ENCODE assay signal across 9 cellular contexts in the genomic region with DNA sequence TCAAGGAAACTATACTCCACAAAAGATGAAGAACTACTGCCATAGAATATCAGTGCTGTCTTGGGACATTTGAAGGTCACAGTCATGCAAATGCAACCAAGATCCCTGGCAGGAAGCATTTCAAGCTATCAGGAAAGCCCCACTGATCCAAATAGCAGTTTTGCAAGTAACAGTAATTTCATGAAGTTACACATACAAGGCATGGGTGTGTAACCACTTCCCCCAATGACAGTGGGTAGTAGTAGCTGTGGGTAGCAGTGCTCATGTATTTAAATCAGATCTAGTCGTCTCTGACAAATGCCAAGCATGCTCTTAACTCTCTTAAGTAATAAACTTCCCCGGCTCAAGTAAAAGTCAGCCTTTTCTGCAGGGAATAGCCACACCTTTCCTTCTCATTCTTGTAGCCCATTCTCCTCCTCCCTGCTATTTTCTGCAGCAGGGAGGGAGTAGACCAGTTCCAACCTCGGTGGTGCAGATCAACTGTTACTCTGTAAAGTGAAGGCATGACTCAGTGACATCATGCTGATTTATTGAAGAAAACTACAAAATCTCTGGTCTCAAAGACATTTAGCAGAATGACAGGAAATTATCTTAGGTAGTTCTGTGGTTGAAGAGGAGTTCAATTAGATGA.
DNase-seq lines count a peak whose midpoint lies in the region; ATAC-seq and TF ChIP-seq lines count a peak whose summit lies in the region.
"Had no signal": no experiment of that assay in that cellular context is flagged by ENCODE, and none has a peak within 500 bp of the region (broad histone marks: within the 10 kb centered on the region; RNA-seq: fewer than 3 reads in every experiment).

No MANE protein-coding gene starts in this region.

- H3K27ac ChIP-seq in mammary epithelial cell (ENCODE audit: insufficient read depth, low read depth, low read length): no peak overlapping the region

- no peaks in the 10 kb centered on the region for H3K27me3 ChIP-seq in mammary epithelial cell (ENCODE audit: insufficient read depth, low read length)

- CTCF ChIA-PET in mammary epithelial cell (lab: Charles Lee; ENCODE audit: low non-redundant PET): no interaction called here

- dilution Hi-C loops in mammary epithelial cell (cut with HindIII; ENCODE audit: low sequenced_read_pairs): no loop called here

- ATAC-seq in GM19452 (IDR thresholded peaks at IDR 0.05; ENCODE audit: unreplicated experiment) (peak; percentile 92), HG03196 (IDR thresholded peaks at IDR 0.05; ENCODE audit: unreplicated experiment) (peak; percentile 91)

- no TSS peak for BruUV-seq in mammary epithelial cell (replicated peaks; lab: Mats Ljungman, UMichigan)

- H2AFZ ChIP-seq in mammary epithelial cell (ENCODE audit: low read depth, low read length): peak overlapping the region; percentile 15

- H3K79me2 ChIP-seq in mammary epithelial cell (ENCODE audit: insufficient read depth, low read length): no peaks in the 10 kb centered on the region

- DNase-seq in AG08395 (ENCODE audit: low spot score) (peak; percentile 41), mammary epithelial cell (peak; percentile 70), DMS53 treated with DMSO at 0.1 percent for 48 hours (lab: John Stamatoyannopoulos, UW; ENCODE audit: unreplicated experiment) (no peak), NCI-H1105 (lab: John Stamatoyannopoulos, UW) (no peak), SHP77 (lab: John Stamatoyannopoulos, UW) (no peak), NCI-H2107 treated with DMSO at 0.1 percent for 48 hours (lab: John Stamatoyannopoulos, UW; ENCODE audit: unreplicated experiment) (no peak)
- DNase-seq: CD4-positive, CD25-positive, alpha-beta regulatory T cell had no signal

- H3K4me3 ChIP-seq in mammary epithelial cell (replicated peaks in 1 of 3; ENCODE audit: insufficient read depth in 1 of 3, low read depth in 2 of 3, low read length in 3 of 3): no peak overlapping the region

- WGBS in mammary epithelial cell (ENCODE audit: low coverage, missing lambda C conversion rate): 39% methylated on average over 3 of the region's 3 CpGs

- H3K36me3 ChIP-seq in mammary epithelial cell (ENCODE audit: insufficient read depth, low read length): no peaks in the 10 kb centered on the region

- in situ Hi-C loops in mammary epithelial cell (cut with MboI; ENCODE audit: low sequenced_read_pairs in 2 of 2): no loop called here

- peak overlapping the region; percentile 28 for H3K4me2 ChIP-seq in mammary epithelial cell (ENCODE audit: insufficient read depth, low read depth, low read length)

- no peaks in the 10 kb centered on the region for H4K20me1 ChIP-seq in mammary epithelial cell (ENCODE audit: insufficient read depth, low read length)

- H3K9me3 ChIP-seq in mammary epithelial cell (replicated peaks; ENCODE audit: insufficient read depth, low read length): no peaks in the 10 kb centered on the region

- peaks cover 15% of the 10 kb centered on the region for H3K4me1 ChIP-seq in mammary epithelial cell (ENCODE audit: insufficient read depth, low read length)

- intact Hi-C loops in mammary epithelial cell (cut with micrococcal nuclease): no loop called here

- H3K9ac ChIP-seq in mammary epithelial cell (ENCODE audit: insufficient read depth, low read length): no peak overlapping the region

- no peak for TF ChIP-seq CTCF in mammary epithelial cell (conservative IDR thresholded peaks at IDR 0.05 in 1 of 2, IDR thresholded peaks at IDR 0.05 in 1 of 2; ENCODE audit: extremely low read depth in 1 of 2, insufficient read depth in 1 of 2, low read depth in 1 of 2, low read length in 2 of 2)

Comparison
In these comparisons a context has a peak if more than half of its experiments do, and no peak if none do; other contexts are left out.
1. DNase-seq: peak in AG08395 (single experiment) and mammary epithelial cell (single experiment); none in DMS53 treated with DMSO at 0.1 percent for 48 hours (single experiment), NCI-H1105 (single experiment), SHP77 (0 of 2) and NCI-H2107 treated with DMSO at 0.1 percent for 48 hours (single experiment).